In genomic region chr1:95047624-95048023, GRCh38 we compare ENCODE assay signal across 5 cellular contexts. TPM values are rescaled to one million over a fixed set of nuclear protein-coding genes. Genes with fewer than 3 reads are reported as not detected.
DNase-seq lines count a peak whose midpoint lies in the region; ATAC-seq, FAIRE-seq and TF ChIP-seq lines count a peak whose summit lies in the region.
"Not testable (repeated sequence)": the region's sequence is repeated elsewhere in the genome, so short reads cannot be mapped to it uniquely, and the experiment has no call there.

No MANE protein-coding gene starts in this region.

- not testable (repeated sequence) for H3K4me3 Mint-ChIP-seq in WTC11

- not testable (repeated sequence) for H3K9me3 Mint-ChIP-seq in WTC11

- TF ChIP-seq EP300 in K562 (IDR thresholded peaks at IDR 0.05; ENCODE audit: low read length); HepG2 (IDR thresholded peaks at IDR 0.05; ENCODE audit: low read depth in 2 of 2, low read length in 2 of 2); HepG2 (CRISPR knock-in tag; IDR thresholded peaks at IDR 0.05; ENCODE audit: borderline replicate concordance): not testable (repeated sequence)

- not testable (repeated sequence) for H3K14ac ChIP-seq in trophoblast cell (ENCODE audit: low read length)

- not testable (repeated sequence) for H3K4ac ChIP-seq in trophoblast cell (ENCODE audit: low read depth, low read length)

- H3K27me3 Mint-ChIP-seq in WTC11 (ENCODE audit: low read depth), result not testable (repeated sequence)

- not testable (repeated sequence) for H2BK5ac ChIP-seq in trophoblast cell (ENCODE audit: low read depth, low read length, poor library complexity)

- not testable (repeated sequence) for BruUV-seq in K562 (replicated peaks; lab: Mats Ljungman, UMichigan); HepG2 (replicated peaks; lab: Mats Ljungman, UMichigan)

- CTCF ChIA-PET in HEK293 (lab: Yijun Ruan, JAX), result interaction anchor here (1.3 to 2.1 kb wide), 3 partner anchors 187 to 242 kb away, joined by 4 to 11 read pairs (median 4); partner anchors contain the start of gene RWDD3
- CTCF ChIA-PET in WTC11 (lab: Charles Lee); K562 (lab: Yijun Ruan, JAX; ENCODE audit: low intra/inter-chr PET ratio); HepG2 (lab: Yijun Ruan, JAX; ENCODE audit: low intra/inter-chr PET ratio, low total read pairs): not testable (repeated sequence)

- H3K4me3 ChIP-seq in HEK293 (ENCODE audit: low read depth, low read length); K562; HepG2 (replicated peaks in 1 of 3; ENCODE audit: insufficient read depth in 1 of 3, low read depth in 2 of 3, low read length in 3 of 3); trophoblast cell (ENCODE audit: low read depth, low read length): not testable (repeated sequence)

- intact Hi-C loops in K562 (cut with micrococcal nuclease), result loop anchor here (10.0 kb wide), 1 partner anchor 533 kb away; no protein-coding TSS in a partner anchor
- intact Hi-C loops in HepG2 (cut with micrococcal nuclease; ENCODE audit: unreplicated experiment), result not testable (repeated sequence)

- H3K27ac Mint-ChIP-seq in WTC11, result not testable (repeated sequence)

- not testable (repeated sequence) for DNase-seq in WTC11 (ENCODE audit: low spot score); K562 (ENCODE audit: extremely low read depth in 1 of 4, low spot score in 3 of 4); HepG2 (ENCODE audit: low spot score)
- DNase-seq in trophoblast cell, result peak; percentile 22 to 47

- H3K4me1 ChIP-seq in HEK293 (ENCODE audit: control insufficient read depth, insufficient read depth, low read length); K562 (replicated peaks in 1 of 2; ENCODE audit: control insufficient read depth in 2 of 2, insufficient read depth in 2 of 2, low read length in 2 of 2); HepG2 (ENCODE audit: insufficient read depth, low read length); trophoblast cell (ENCODE audit: control insufficient read depth in 1 of 2, insufficient read depth in 2 of 2, low read length in 2 of 2): not testable (repeated sequence)

- H2BK12ac ChIP-seq in trophoblast cell (ENCODE audit: low read length), result not testable (repeated sequence)

- H2AK5ac ChIP-seq in trophoblast cell (ENCODE audit: low read length), result not testable (repeated sequence)

- H3K4me2 ChIP-seq in K562 (ENCODE audit: insufficient read depth, low read length); HepG2 (ENCODE audit: low read depth, low read length); trophoblast cell (ENCODE audit: low read length): not testable (repeated sequence)

- in situ Hi-C loops in K562 (cut with MboI), result not testable (repeated sequence)
- in situ Hi-C loops in HepG2 (cut with HindIII; ENCODE audit: extremely low pct_ligation_motif_present, low pct_unique_long_range_greater_than_20kb), result loop anchor here (25.0 kb wide), 1 partner anchor 510 kb away; the partner anchor contains the start of gene F3

- H3K27me3 ChIP-seq in K562 (ENCODE audit: control insufficient read depth in 2 of 2, insufficient read depth in 2 of 2, low read length in 2 of 2); HepG2 (ENCODE audit: control insufficient read depth in 1 of 2, insufficient read depth in 2 of 2, low read length in 2 of 2); trophoblast cell (ENCODE audit: insufficient read depth, low read length): not testable (repeated sequence)

- TF ChIP-seq CTCF in HEK293 (tag by site-specific recombination; IDR thresholded peaks at IDR 0.05); WTC11 (IDR thresholded peaks at IDR 0.05); K562 (IDR thresholded peaks at IDR 0.05 in 2 of 3, conservative IDR thresholded peaks at IDR 0.05 in 1 of 3; ENCODE audit: insufficient read depth in 2 of 3, low read depth in 1 of 3, low read length in 3 of 3); HepG2 (CRISPR knock-in tag; IDR thresholded peaks at IDR 0.05): not testable (repeated sequence)

- H4K8ac ChIP-seq in trophoblast cell (ENCODE audit: low read depth, low read length), result not testable (repeated sequence)

- H3K23ac ChIP-seq in trophoblast cell (ENCODE audit: low read length), result not testable (repeated sequence)

- not testable (repeated sequence) for H3K9me3 ChIP-seq in HEK293 (ENCODE audit: control insufficient read depth, insufficient read depth, low read depth, low read length); K562 (replicated peaks; ENCODE audit: control insufficient read depth, insufficient read depth, low read depth, low read length); HepG2 (ENCODE audit: low read length); trophoblast cell (ENCODE audit: insufficient read depth, low read depth, low read length)

- H3K36me3 Mint-ChIP-seq in WTC11, result not testable (repeated sequence)

- H2AFZ ChIP-seq in K562 (ENCODE audit: low read depth, low read length); HepG2 (ENCODE audit: low read length); trophoblast cell (ENCODE audit: insufficient read depth, low read length, poor library complexity): not testable (repeated sequence)

- not testable (repeated sequence) for H4K20me1 ChIP-seq in K562 (replicated peaks; ENCODE audit: control insufficient read depth, insufficient read depth, low read length); HepG2 (ENCODE audit: insufficient read depth, low read length)

- not testable (repeated sequence) for TF ChIP-seq RAD21 in K562 (CRISPR knock-in tag; conservative IDR thresholded peaks at IDR 0.05 in 1 of 2, IDR thresholded peaks at IDR 0.05 in 1 of 2); HepG2 (CRISPR knock-in tag; IDR thresholded peaks at IDR 0.05)

- H3K9ac ChIP-seq in K562 (ENCODE audit: insufficient read depth in 1 of 2, low read depth in 2 of 2, low read length in 2 of 2); HepG2 (ENCODE audit: insufficient read depth, low read depth, low read length); trophoblast cell (ENCODE audit: low read length): not testable (repeated sequence)

- H3K36me3 ChIP-seq in HEK293 (ENCODE audit: control insufficient read depth in 2 of 2, insufficient read depth in 1 of 2, low read length in 2 of 2); K562 (ENCODE audit: control insufficient read depth, insufficient read depth, low read length); HepG2 (replicated peaks in 1 of 2; ENCODE audit: control insufficient read depth in 1 of 2, insufficient read depth in 2 of 2, low read length in 2 of 2); trophoblast cell (ENCODE audit: control insufficient read depth in 1 of 2, insufficient read depth in 2 of 2, low read length in 2 of 2): not testable (repeated sequence)

- not testable (repeated sequence) for H3K27ac ChIP-seq in HEK293 (ENCODE audit: extremely low read depth, low read depth, low read length); K562 (ENCODE audit: extremely low read depth, low read depth, low read length); HepG2 (ENCODE audit: extremely low read length, insufficient read depth, low read length); trophoblast cell (ENCODE audit: low read depth, low read length)

- H4K91ac ChIP-seq in trophoblast cell (ENCODE audit: low read depth, low read length), result not testable (repeated sequence)

- FAIRE-seq in K562 (lab: Jason Lieb, UNC); HepG2 (lab: Jason Lieb, UNC): not testable (repeated sequence)

- not testable (repeated sequence) for H3K18ac ChIP-seq in trophoblast cell (ENCODE audit: low read length)

- not testable (repeated sequence) for H3K79me1 ChIP-seq in trophoblast cell (ENCODE audit: low read length)

- H3K9me1 ChIP-seq in K562 (ENCODE audit: control insufficient read depth, insufficient read depth, low read length), result not testable (repeated sequence)

- not testable (repeated sequence) for H3K79me2 ChIP-seq in K562 (ENCODE audit: control insufficient read depth, insufficient read depth, low read length); HepG2 (ENCODE audit: insufficient read depth, low read length); trophoblast cell (ENCODE audit: control insufficient read depth, insufficient read depth, low read length, poor library complexity)

- H2BK120ac ChIP-seq in trophoblast cell (ENCODE audit: insufficient read depth, low read length, poor library complexity), result not testable (repeated sequence)

- 24% methylated on average over 3 of the region's 3 CpGs for WGBS in K562 (ENCODE audit: insufficient coverage, low coverage, missing lambda C conversion rate)
- WGBS in HepG2 (ENCODE audit: low lambda C conversion rate), result 83% methylated on average over 3 of the region's 3 CpGs
- WGBS in trophoblast cell (ENCODE audit: extremely low coverage, insufficient coverage, insufficient read length), result no CpG with 5 or more reads among the region's 3 CpGs

- H3K4me1 Mint-ChIP-seq in WTC11, result not testable (repeated sequence)

- POLR2A ChIA-PET in HEK293 (lab: Yijun Ruan, JAX); WTC11 (lab: Charles Lee); K562 (lab: Yijun Ruan, JAX); HepG2 (lab: Yijun Ruan, JAX): not testable (repeated sequence)

- H4K12ac ChIP-seq in trophoblast cell (ENCODE audit: low read depth, low read length), result not testable (repeated sequence)

- TF ChIP-seq POLR2A in K562 (conservative IDR thresholded peaks at IDR 0.05); HepG2 (IDR thresholded peaks at IDR 0.05; ENCODE audit: insufficient read depth in 1 of 2, low read depth in 2 of 2, low read length in 2 of 2): not testable (repeated sequence)

- not testable (repeated sequence) for ATAC-seq in WTC11, K562, HepG2

RNA-seq across cellular contexts. Expression of gene ALG14, which starts 25.1 kb away (rescaled TPM):
- total RNA-seq in WTC11 (2021) (0.94 to 2.3 TPM (median 1.4 TPM) in 3 replicates), K562 (2014; rRNA removed) (1.8 and 2.8 TPM in 2 replicates), K562 (2014; rRNA removed; fragmentation: Illumina TruSeq; extraction: Trizol) (3.9 and 6.8 TPM in 2 replicates), K562 (2015; rRNA removed; fragmentation: Illumina TruSeq; extraction: Trizol) (2.6 and 3.3 TPM in 2 replicates), K562 (2021) (6.1 and 8.6 TPM in 2 replicates), HepG2 (2016; rRNA removed; fragmentation: Illumina TruSeq; extraction: Trizol) (6.1 and 12.7 TPM in 2 replicates)
- 1.6 and 2.1 TPM in 2 replicates for total RNA-seq in K562 (2011; cell fraction: chromatin; rRNA removed; ENCODE audit: low replicate concordance)
- 1.2 and 3.7 TPM in 2 replicates for total RNA-seq in K562 (2011; cell fraction: nucleolus; rRNA removed)
- 3.2 and 4.2 TPM in 2 replicates for total RNA-seq in K562 (2011; cell fraction: nucleoplasm; rRNA removed)
- polyA plus RNA-seq in K562 (2011; rRNA removed) (2.8 and 2.9 TPM in 2 replicates), K562 (2014; fragmentation: Illumina TruSeq; extraction: Trizol) (4.7 and 4.9 TPM in 2 replicates), K562 (2014; fragmentation: Nextera tagmentation; extraction: Ambion mirVana) (10 to 100 TPM; 14.9 to 16.2 TPM), K562 (2014; rRNA removed) (2.2 and 2.8 TPM in 2 replicates), HepG2 (2011; rRNA removed) (4.5 and 5.5 TPM in 2 replicates)
- 1.3 and 2.0 TPM in 2 replicates for polyA plus RNA-seq in K562 (2011; cell fraction: cytosol; rRNA removed)
- 0.94 and 1.3 TPM in 2 replicates for polyA plus RNA-seq in K562 (2011; cell fraction: nucleus; rRNA removed)
- polyA plus RNA-seq in K562 (2012), result 3.3 and 4.6 TPM in 2 replicates
- 1.6 and 2.0 TPM in 2 replicates for polyA minus RNA-seq in K562 (2011; rRNA and poly(A)+ RNA removed)
- polyA minus RNA-seq in K562 (2011; cell fraction: cytosol; rRNA and poly(A)+ RNA removed), result 1.4 and 12.8 TPM in 2 replicates
- polyA minus RNA-seq in K562 (2011; cell fraction: nucleus; rRNA and poly(A)+ RNA removed), result 1.5 and 4.4 TPM in 2 replicates
- total RNA-seq in HepG2 (2016; cell fraction: cytosol; rRNA removed; fragmentation: Illumina TruSeq; extraction: Trizol; ENCODE audit: low read depth), result 2.6 and 6.2 TPM in 2 replicates
- 7.8 and 11.4 TPM in 2 replicates for total RNA-seq in HepG2 (2016; cell fraction: insoluble cytoplasmic fraction; rRNA removed; fragmentation: Illumina TruSeq; extraction: Trizol)
- total RNA-seq in HepG2 (2016; cell fraction: membrane; rRNA removed; fragmentation: Illumina TruSeq; extraction: Trizol), result 4.5 and 4.8 TPM in 2 replicates
- total RNA-seq in HepG2 (2016; cell fraction: nucleus; rRNA removed; fragmentation: Illumina TruSeq; extraction: Trizol), result 5.6 and 13.0 TPM in 2 replicates
- polyA plus RNA-seq in HepG2 (2011; cell fraction: cytosol; rRNA removed), result 1.9 and 2.6 TPM in 2 replicates
- polyA plus RNA-seq in HepG2 (2011; cell fraction: nucleus; rRNA removed), result 1.2 and 2.2 TPM in 2 replicates
- 3.5 and 6.1 TPM in 2 replicates for polyA plus RNA-seq in HepG2 (2012)
- 3.2 and 3.5 TPM in 2 replicates for polyA plus RNA-seq in HepG2 (2016; cell fraction: cytosol; fragmentation: Illumina TruSeq; extraction: Trizol; ENCODE audit: low read depth)
- 7.9 and 10.9 TPM in 2 replicates for polyA plus RNA-seq in HepG2 (2016; cell fraction: insoluble cytoplasmic fraction; fragmentation: Illumina TruSeq; extraction: Trizol; ENCODE audit: low read depth)
- 4.2 and 7.1 TPM in 2 replicates for polyA plus RNA-seq in HepG2 (2016; cell fraction: membrane; fragmentation: Illumina TruSeq; extraction: Trizol; ENCODE audit: low read depth)
- 10.4 and 11.9 TPM in 2 replicates for polyA plus RNA-seq in HepG2 (2016; cell fraction: nucleus; fragmentation: Illumina TruSeq; extraction: Trizol; ENCODE audit: insufficient read depth, low read depth)
- polyA minus RNA-seq in HepG2 (2011; rRNA and poly(A)+ RNA removed; ENCODE audit: low replicate concordance), result 13.9 and 20.9 TPM in 2 replicates
- polyA minus RNA-seq in HepG2 (2011; cell fraction: cytosol; rRNA and poly(A)+ RNA removed), result 0.62 and 3.3 TPM in 2 replicates
- polyA minus RNA-seq in HepG2 (2011; cell fraction: nucleus; rRNA and poly(A)+ RNA removed), result 4.2 and 5.0 TPM in 2 replicates
- 3.5 and 3.8 TPM in 2 replicates for polyA plus RNA-seq in trophoblast cell (2013)
